2 cellular contexts compared by ENCODE assay signal in the genomic region with DNA sequence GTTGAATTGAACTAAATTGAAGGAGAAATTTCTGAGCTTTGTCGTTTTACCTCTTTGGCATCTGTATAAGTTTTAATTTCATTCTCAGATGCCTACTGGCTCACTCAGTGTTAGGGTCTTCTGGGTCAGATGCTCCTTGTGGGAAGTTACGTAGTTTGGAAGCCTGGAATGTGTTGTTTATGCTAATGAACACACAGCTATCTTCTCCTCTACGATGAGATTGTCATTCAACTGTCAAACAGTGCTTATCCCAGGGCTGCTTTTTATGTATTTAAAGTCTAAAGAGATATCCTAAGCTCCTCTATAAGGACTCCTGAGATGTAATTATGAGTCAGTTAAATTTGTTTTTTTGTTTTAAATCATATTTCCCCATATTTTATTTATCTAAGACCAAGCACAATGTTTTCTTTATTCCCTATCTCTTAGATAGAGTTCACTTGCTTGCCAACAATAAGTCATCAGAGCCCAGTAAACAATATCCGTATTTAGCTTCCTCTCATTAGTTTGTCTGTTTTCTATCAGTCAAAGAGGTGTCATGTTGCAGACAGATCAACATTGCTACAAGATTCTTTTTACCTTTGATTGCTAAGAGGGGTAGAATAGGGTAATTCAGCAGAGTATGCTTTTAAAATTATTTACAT.
TF ChIP-seq lines count a peak whose summit lies in the region.

No MANE protein-coding gene starts in this region.

TF ChIP-seq in GM23338, 12 proteins besides CTCF, POLR2A, EP300 and RAD21 (continued from another document and continues in another):
- TF ChIP-seq, protein P1, sequence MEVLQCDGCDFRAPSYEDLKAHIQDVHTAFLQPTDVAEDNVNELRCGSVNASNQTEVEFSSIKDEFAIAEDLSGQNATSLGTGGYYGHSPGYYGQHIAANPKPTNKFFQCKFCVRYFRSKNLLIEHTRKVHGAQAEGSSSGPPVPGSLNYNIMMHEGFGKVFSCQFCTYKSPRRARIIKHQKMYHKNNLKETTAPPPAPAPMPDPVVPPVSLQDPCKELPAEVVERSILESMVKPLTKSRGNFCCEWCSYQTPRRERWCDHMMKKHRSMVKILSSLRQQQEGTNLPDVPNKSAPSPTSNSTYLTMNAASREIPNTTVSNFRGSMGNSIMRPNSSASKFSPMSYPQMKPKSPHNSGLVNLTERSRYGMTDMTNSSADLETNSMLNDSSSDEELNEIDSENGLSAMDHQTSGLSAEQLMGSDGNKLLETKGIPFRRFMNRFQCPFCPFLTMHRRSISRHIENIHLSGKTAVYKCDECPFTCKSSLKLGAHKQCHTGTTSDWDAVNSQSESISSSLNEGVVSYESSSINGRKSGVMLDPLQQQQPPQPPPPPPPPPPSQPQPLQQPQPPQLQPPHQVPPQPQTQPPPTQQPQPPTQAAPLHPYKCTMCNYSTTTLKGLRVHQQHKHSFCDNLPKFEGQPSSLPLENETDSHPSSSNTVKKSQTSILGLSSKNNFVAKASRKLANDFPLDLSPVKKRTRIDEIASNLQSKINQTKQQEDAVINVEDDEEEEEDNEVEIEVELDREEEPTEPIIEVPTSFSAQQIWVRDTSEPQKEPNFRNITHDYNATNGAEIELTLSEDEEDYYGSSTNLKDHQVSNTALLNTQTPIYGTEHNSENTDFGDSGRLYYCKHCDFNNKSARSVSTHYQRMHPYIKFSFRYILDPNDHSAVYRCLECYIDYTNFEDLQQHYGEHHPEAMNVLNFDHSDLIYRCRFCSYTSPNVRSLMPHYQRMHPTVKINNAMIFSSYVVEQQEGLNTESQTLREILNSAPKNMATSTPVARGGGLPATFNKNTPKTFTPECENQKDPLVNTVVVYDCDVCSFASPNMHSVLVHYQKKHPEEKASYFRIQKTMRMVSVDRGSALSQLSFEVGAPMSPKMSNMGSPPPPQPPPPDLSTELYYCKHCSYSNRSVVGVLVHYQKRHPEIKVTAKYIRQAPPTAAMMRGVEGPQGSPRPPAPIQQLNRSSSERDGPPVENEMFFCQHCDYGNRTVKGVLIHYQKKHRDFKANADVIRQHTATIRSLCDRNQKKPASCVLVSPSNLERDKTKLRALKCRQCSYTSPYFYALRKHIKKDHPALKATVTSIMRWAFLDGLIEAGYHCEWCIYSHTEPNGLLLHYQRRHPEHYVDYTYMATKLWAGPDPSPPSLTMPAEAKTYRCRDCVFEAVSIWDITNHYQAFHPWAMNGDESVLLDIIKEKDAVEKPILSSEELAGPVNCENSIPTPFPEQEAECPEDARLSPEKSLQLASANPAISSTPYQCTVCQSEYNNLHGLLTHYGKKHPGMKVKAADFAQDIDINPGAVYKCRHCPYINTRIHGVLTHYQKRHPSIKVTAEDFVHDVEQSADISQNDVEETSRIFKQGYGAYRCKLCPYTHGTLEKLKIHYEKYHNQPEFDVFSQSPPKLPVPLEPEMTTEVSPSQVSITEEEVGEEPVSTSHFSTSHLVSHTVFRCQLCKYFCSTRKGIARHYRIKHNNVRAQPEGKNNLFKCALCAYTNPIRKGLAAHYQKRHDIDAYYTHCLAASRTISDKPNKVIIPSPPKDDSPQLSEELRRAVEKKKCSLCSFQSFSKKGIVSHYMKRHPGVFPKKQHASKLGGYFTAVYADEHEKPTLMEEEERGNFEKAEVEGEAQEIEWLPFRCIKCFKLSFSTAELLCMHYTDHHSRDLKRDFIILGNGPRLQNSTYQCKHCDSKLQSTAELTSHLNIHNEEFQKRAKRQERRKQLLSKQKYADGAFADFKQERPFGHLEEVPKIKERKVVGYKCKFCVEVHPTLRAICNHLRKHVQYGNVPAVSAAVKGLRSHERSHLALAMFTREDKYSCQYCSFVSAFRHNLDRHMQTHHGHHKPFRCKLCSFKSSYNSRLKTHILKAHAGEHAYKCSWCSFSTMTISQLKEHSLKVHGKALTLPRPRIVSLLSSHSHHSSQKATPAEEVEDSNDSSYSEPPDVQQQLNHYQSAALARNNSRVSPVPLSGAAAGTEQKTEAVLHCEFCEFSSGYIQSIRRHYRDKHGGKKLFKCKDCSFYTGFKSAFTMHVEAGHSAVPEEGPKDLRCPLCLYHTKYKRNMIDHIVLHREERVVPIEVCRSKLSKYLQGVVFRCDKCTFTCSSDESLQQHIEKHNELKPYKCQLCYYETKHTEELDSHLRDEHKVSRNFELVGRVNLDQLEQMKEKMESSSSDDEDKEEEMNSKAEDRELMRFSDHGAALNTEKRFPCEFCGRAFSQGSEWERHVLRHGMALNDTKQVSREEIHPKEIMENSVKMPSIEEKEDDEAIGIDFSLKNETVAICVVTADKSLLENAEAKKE (CRISPR knock-in tag; IDR thresholded peaks at IDR 0.05) = no peak
- TF ChIP-seq ZNF114 (CRISPR knock-in tag; IDR thresholded peaks at IDR 0.05) (no peak), ZNF331 (CRISPR knock-in tag; IDR thresholded peaks at IDR 0.05; ENCODE audit: low read depth) (no peak), EZH2phosphoT487 (IDR thresholded peaks at IDR 0.05; ENCODE audit: unreplicated experiment) (no peak), REST (IDR thresholded peaks at IDR 0.05; ENCODE audit: unreplicated experiment) (no peak), CREB1 (CRISPR knock-in tag; IDR thresholded peaks at IDR 0.05; ENCODE audit: low read depth) (no peak), POLR2AphosphoS5 (IDR thresholded peaks at IDR 0.05; ENCODE audit: low read depth) (no peak), STAT1 (IDR thresholded peaks at IDR 0.05; ENCODE audit: unreplicated experiment) (no peak)

TF ChIP-seq in neural cell, 6 proteins besides CTCF, POLR2A, EP300 and RAD21:
- TF ChIP-seq REST (IDR thresholded peaks at IDR 0.05; ENCODE audit: borderline replicate concordance) (peak; percentile 23), POLR2AphosphoS5 (IDR thresholded peaks at IDR 0.05) (peak; percentile 33), SMC3 (conservative IDR thresholded peaks at IDR 0.05; ENCODE audit: poor library complexity) (no peak)
